18 cellular contexts compared by ENCODE assay signal in genomic region chr3:142278451-142278850, GRCh38.
"Had no signal": no experiment of that assay in that cellular context is flagged by ENCODE, and none has a peak within 500 bp of the region (broad histone marks: within the 10 kb centered on the region; RNA-seq: fewer than 3 reads in every experiment).

No MANE protein-coding gene starts in this region.

- H3K9me3 ChIP-seq: ascending aorta, psoas muscle, upper lobe of left lung had no signal

- H3K4me3 ChIP-seq: ascending aorta, psoas muscle, upper lobe of left lung had no signal

- H3K4me3 Mint-ChIP-seq: activated CD4-positive, alpha-beta memory T cell treated with anti-CD3 and anti-CD28 coated beads for 36 hours; activated naive CD8-positive, alpha-beta T cell treated with anti-CD3 and anti-CD28 coated beads for 36 hours; activated T-cell treated with anti-CD3 and anti-CD28 coated beads, Interleukin-2, amount 50 U/mL, for 72 hours; dendritic cell treated with granulocyte-macrophage colony-stimulating factor and Interleukin-4, amounts not matched to agents 40 ng/mL and 50 ng/mL, for 4 days; nephron progenitor cell had no signal

- DNase-seq: activated CD4-positive, alpha-beta memory T cell treated with anti-CD3 and anti-CD28 coated beads for 36 hours; activated gamma-delta T cell treated with Interleukin-2 at 50 U/mL for 16 hours; activated naive CD8-positive, alpha-beta T cell treated with anti-CD3 and anti-CD28 coated beads for 36 hours; activated T-cell treated with anti-CD3 and anti-CD28 coated beads, Interleukin-2, amount 50 U/mL, for 72 hours; caudate nucleus; foreskin melanocyte; head of caudate nucleus; nephron progenitor cell; psoas muscle; stimulated activated CD4-positive, alpha-beta T cell treated with anti-CD3 and anti-CD28 coated beads, Interleukin-4, amount 100 ng/mL, for 1 hour; stimulated activated CD8-positive, alpha-beta memory T cell treated with anti-CD3 and anti-CD28 coated beads, Interleukin-4, amount 100 ng/mL, for 48 hours; stimulated activated naive CD8-positive, alpha-beta T cell treated with anti-CD3 and anti-CD28 coated beads, Interleukin-15, Interleukin-2, amounts not matched to agents 100 U/mL and 50 U/mL, for 24 hours; upper lobe of left lung had no signal

- H3K27me3 Mint-ChIP-seq: activated CD4-positive, alpha-beta memory T cell treated with anti-CD3 and anti-CD28 coated beads for 36 hours; activated naive CD8-positive, alpha-beta T cell treated with anti-CD3 and anti-CD28 coated beads for 36 hours; dendritic cell treated with granulocyte-macrophage colony-stimulating factor and Interleukin-4, amounts not matched to agents 40 ng/mL and 50 ng/mL, for 4 days had no signal

- H3K9me3 Mint-ChIP-seq: activated CD4-positive, alpha-beta memory T cell treated with anti-CD3 and anti-CD28 coated beads for 36 hours; activated T-cell treated with anti-CD3 and anti-CD28 coated beads, Interleukin-2, amount 50 U/mL, for 72 hours; dendritic cell treated with granulocyte-macrophage colony-stimulating factor and Interleukin-4, amounts not matched to agents 40 ng/mL and 50 ng/mL, for 4 days had no signal

- ATAC-seq: activated CD4-positive, CD25-positive, alpha-beta regulatory T cell treated with anti-CD3 and anti-CD28 coated beads, Interleukin-2, amount 50 U/mL, for 24 hours; activated T-cell treated with anti-CD3 and anti-CD28 coated beads, Interleukin-2, amount 50 U/mL, for 72 hours; left lobe of liver; psoas muscle; sciatic nerve; stimulated activated naive CD8-positive, alpha-beta T cell treated with anti-CD3 and anti-CD28 coated beads, Interleukin-15, Interleukin-2, amounts not matched to agents 100 U/mL and 50 U/mL, for 24 hours had no signal

- H3K4me1 Mint-ChIP-seq: activated naive CD8-positive, alpha-beta T cell treated with anti-CD3 and anti-CD28 coated beads for 36 hours; nephron progenitor cell had no signal

- H3K27ac ChIP-seq: psoas muscle, upper lobe of left lung had no signal

- H3K36me3 Mint-ChIP-seq: activated CD4-positive, alpha-beta memory T cell treated with anti-CD3 and anti-CD28 coated beads for 36 hours had no signal

- H3K27ac Mint-ChIP-seq: activated CD4-positive, alpha-beta memory T cell treated with anti-CD3 and anti-CD28 coated beads for 36 hours; activated naive CD8-positive, alpha-beta T cell treated with anti-CD3 and anti-CD28 coated beads for 36 hours; activated T-cell treated with anti-CD3 and anti-CD28 coated beads, Interleukin-2, amount 50 U/mL, for 72 hours; dendritic cell treated with granulocyte-macrophage colony-stimulating factor and Interleukin-4, amounts not matched to agents 40 ng/mL and 50 ng/mL, for 4 days; nephron progenitor cell had no signal

- H3K4me1 ChIP-seq: psoas muscle had no signal

- H3K27me3 ChIP-seq: ascending aorta, upper lobe of left lung had no signal

- H3K36me3 ChIP-seq: ascending aorta, upper lobe of left lung had no signal
